7 cellular contexts compared by ENCODE assay signal in the genomic region with DNA sequence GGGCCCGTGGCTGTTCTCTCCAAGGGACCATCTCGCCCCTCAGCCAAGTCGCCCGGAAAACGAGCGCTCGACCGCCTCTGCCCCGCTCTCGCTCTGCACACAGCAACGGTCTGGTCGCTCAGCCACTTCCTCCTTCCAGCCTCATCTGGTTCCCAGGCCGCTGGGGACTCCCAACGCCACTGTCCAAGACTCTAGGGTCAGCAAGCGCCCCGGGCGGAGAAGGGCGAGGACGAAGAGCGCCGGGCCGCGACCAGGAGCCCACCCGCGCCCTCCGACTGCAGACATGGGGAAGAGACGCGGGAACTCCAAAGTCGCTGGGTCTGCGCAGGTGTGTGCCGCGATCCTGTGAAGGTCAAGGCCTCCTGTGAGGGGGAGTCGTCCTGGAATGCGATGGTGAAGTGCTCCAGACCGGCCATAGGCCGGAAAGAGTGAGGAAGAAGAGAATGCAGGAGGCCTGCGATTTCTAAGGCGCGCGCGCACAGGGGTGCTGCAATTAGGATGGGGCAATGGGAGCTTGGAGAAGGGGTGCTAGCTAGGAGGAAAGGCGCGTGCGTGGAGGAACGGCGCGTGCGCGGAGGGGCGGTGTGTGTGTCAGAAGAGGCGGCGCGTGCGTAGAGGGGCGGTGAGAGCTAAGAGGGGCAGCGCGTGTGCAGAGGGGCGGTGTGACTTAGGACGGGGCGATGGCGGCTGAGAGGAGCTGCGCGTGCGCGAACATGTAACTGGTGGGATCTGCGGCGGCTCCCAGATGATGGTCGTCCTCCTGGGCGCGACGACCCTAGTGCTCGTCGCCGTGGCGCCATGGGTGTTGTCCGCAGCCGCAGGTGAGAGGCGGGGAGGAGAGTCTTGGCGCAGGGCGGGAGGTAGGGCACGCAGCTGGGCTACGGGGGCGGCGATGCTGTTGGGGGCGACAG.
A peak's percentile ranks its signal among the peaks of the same experiment; 100 is the strongest.
DNase-seq lines count a peak whose midpoint lies in the region; ATAC-seq and TF ChIP-seq lines count a peak whose summit lies in the region.

IFNAR1 (plus strand) TSS at position 660 of the 911 bp plus-strand sequence; CDS start at position 746, 86 bp downstream.

- ATAC-seq in GM18508 (IDR thresholded peaks at IDR 0.05; ENCODE audit: insufficient read depth, unreplicated experiment) (peak; percentile 55), HG02981 (IDR thresholded peaks at IDR 0.05; ENCODE audit: unreplicated experiment) (peak; percentile 82)

- DNase-seq in NCI-H2029 (lab: John Stamatoyannopoulos, UW) (peak; percentile 98), T-helper 22 cell (ENCODE audit: low read depth) (peak; percentile 96), astrocyte of the hippocampus (ENCODE audit: low read depth, low spot score) (peak; percentile 99), hippocampal formation (lab: John Stamatoyannopoulos, UW) (peak; percentile 95), retinal pigment epithelial cell (ENCODE audit: low read depth) (peak; percentile 82)

- TF ChIP-seq CTCF in retinal pigment epithelial cell (conservative IDR thresholded peaks at IDR 0.05; ENCODE audit: low read depth, low read length) = no peak

- H3K4me3 ChIP-seq in retinal pigment epithelial cell (ENCODE audit: low read length) = peak within 1 kb of the TSS; percentile 93

Comparison
In these comparisons a context has a peak if more than half of its experiments do, and no peak if none do; other contexts are left out.
1. Peak in every context shown above with its lines: DNase-seq, ATAC-seq and H3K4me3 ChIP-seq.